1 cellular context compared by ENCODE assay signal in genomic region chr7:96657347-96658010, GRCh38.
TF ChIP-seq lines count a peak whose summit lies in the region.

No MANE protein-coding gene starts in this region.

TF ChIP-seq in HepG2, 621 proteins besides CTCF, POLR2A, EP300 and RAD21 (continued from another document):
- TF ChIP-seq, protein P1, sequence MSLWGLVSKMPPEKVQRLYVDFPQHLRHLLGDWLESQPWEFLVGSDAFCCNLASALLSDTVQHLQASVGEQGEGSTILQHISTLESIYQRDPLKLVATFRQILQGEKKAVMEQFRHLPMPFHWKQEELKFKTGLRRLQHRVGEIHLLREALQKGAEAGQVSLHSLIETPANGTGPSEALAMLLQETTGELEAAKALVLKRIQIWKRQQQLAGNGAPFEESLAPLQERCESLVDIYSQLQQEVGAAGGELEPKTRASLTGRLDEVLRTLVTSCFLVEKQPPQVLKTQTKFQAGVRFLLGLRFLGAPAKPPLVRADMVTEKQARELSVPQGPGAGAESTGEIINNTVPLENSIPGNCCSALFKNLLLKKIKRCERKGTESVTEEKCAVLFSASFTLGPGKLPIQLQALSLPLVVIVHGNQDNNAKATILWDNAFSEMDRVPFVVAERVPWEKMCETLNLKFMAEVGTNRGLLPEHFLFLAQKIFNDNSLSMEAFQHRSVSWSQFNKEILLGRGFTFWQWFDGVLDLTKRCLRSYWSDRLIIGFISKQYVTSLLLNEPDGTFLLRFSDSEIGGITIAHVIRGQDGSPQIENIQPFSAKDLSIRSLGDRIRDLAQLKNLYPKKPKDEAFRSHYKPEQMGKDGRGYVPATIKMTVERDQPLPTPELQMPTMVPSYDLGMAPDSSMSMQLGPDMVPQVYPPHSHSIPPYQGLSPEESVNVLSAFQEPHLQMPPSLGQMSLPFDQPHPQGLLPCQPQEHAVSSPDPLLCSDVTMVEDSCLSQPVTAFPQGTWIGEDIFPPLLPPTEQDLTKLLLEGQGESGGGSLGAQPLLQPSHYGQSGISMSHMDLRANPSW (CRISPR knock-in tag; IDR thresholded peaks at IDR 0.05; ENCODE audit: borderline replicate concordance): no peak
- TF ChIP-seq FIP1L1 (IDR thresholded peaks at IDR 0.05; ENCODE audit: borderline replicate concordance, insufficient read depth, low read depth, low read length) (no peak), KDM5B (CRISPR knock-in tag; IDR thresholded peaks at IDR 0.05; ENCODE audit: borderline replicate concordance) (no peak), ZBED4 (CRISPR knock-in tag; IDR thresholded peaks at IDR 0.05; ENCODE audit: borderline replicate concordance) (no peak), CSRNP1 (CRISPR knock-in tag; IDR thresholded peaks at IDR 0.05) (no peak), BCL3 (CRISPR knock-in tag; IDR thresholded peaks at IDR 0.05) (no peak), TCF7 (IDR thresholded peaks at IDR 0.05; ENCODE audit: low read depth) (no peak), ELF3 (CRISPR knock-in tag; IDR thresholded peaks at IDR 0.05) (no peak), MBD4 (IDR thresholded peaks at IDR 0.05; ENCODE audit: borderline replicate concordance, low read length) (no peak), CBFB (CRISPR knock-in tag; IDR thresholded peaks at IDR 0.05) (no peak), FOXM1 (CRISPR knock-in tag; IDR thresholded peaks at IDR 0.05) (no peak), ZNF7 (CRISPR knock-in tag; IDR thresholded peaks at IDR 0.05) (no peak), DDIT3 (CRISPR knock-in tag; IDR thresholded peaks at IDR 0.05) (no peak)
